Comparison of ENCODE assay signal across 14 cellular contexts in genomic region chr18:23069481-23069880, GRCh38.
DNase-seq lines count a peak whose midpoint lies in the region; ATAC-seq and TF ChIP-seq lines count a peak whose summit lies in the region.
"Had no signal": no experiment of that assay in that cellular context is flagged by ENCODE, and none has a peak within 500 bp of the region (broad histone marks: within the 10 kb centered on the region; RNA-seq: fewer than 3 reads in every experiment).

No MANE protein-coding gene starts in this region.

- no peaks in the 10 kb centered on the region for H3K9me3 ChIP-seq in CD4-positive, alpha-beta T cell (ENCODE audit: control insufficient read depth, low read length)
- H3K9me3 ChIP-seq: gastroesophageal sphincter, SJSA1 had no signal

- H3K27ac ChIP-seq in CD4-positive, alpha-beta T cell (ENCODE audit: low read depth, low read length), result peak overlapping the region; percentile 36
- H3K27ac ChIP-seq: BLaER1, gastroesophageal sphincter, SJSA1 had no signal

- H3K9me3 Mint-ChIP-seq in CD4-positive, alpha-beta T cell, result peaks cover 2% of the 10 kb centered on the region
- peaks cover 0 to 3% (median 0%) of the 10 kb centered on the region in 9 donors for H3K9me3 Mint-ChIP-seq in naive thymus-derived CD8-positive, alpha-beta T cell
- H3K9me3 Mint-ChIP-seq: brain had no signal

- no peaks in the 10 kb centered on the region for H3K36me3 Mint-ChIP-seq in CD4-positive, alpha-beta T cell (ENCODE audit: low read depth)
- H3K36me3 Mint-ChIP-seq in naive thymus-derived CD8-positive, alpha-beta T cell, result peaks cover 0 to 5% (median 0%) of the 10 kb centered on the region in 3 donors
- H3K36me3 Mint-ChIP-seq: brain had no signal

- no peaks in the 10 kb centered on the region for H3K27me3 ChIP-seq in CD4-positive, alpha-beta T cell (ENCODE audit: control insufficient read depth, insufficient read depth, low read length)
- H3K27me3 ChIP-seq: BLaER1, gastroesophageal sphincter, SJSA1 had no signal

- ATAC-seq in CD4-positive, alpha-beta T cell (ENCODE audit: poor library complexity), result peak; percentile 53
- peak; percentile 52 to 56 for ATAC-seq in naive thymus-derived CD8-positive, alpha-beta T cell
- ATAC-seq in GM18519 (IDR thresholded peaks at IDR 0.05; ENCODE audit: low FRiP score, unreplicated experiment), result no peak
- ATAC-seq: gastroesophageal sphincter had no signal

- POLR2A ChIA-PET in CD4-positive, alpha-beta T cell (lab: Charles Lee), result interaction anchor here (1.2 kb wide), 1 partner anchor 12 kb away, joined by 3 read pairs; no protein-coding TSS in a partner anchor
- POLR2A ChIA-PET in naive thymus-derived CD8-positive, alpha-beta T cell (lab: Charles Lee), result interaction anchor here (0.6 to 1.5 kb wide), 3 partner anchors 20 to 195 kb away, joined by 4 to 8 read pairs (median 4); no protein-coding TSS in a partner anchor

- H3K4me3 Mint-ChIP-seq in CD4-positive, alpha-beta T cell, result peak overlapping the region; percentile 39
- H3K4me3 Mint-ChIP-seq in naive thymus-derived CD8-positive, alpha-beta T cell, result peak overlapping the region; percentile 1 to 86 (median 50)
- H3K4me3 Mint-ChIP-seq: brain; stimulated activated naive CD8-positive, alpha-beta T cell treated with anti-CD3 and anti-CD28 coated beads, Interleukin-15, Interleukin-2, amounts not matched to agents 100 ng/mL and 50 ng/mL, for 24 hours had no signal

- intact Hi-C loops in CD4-positive, alpha-beta T cell (cut with DNase I, micrococcal nuclease), result loop anchor here (5.0 kb wide), 2 partner anchors 63 to 137 kb away; partner anchors contain the start of gene RBBP8 (in 1 of the 2)

- H3K27ac Mint-ChIP-seq in CD4-positive, alpha-beta T cell, result peak overlapping the region; percentile 79
- H3K27ac Mint-ChIP-seq in naive thymus-derived CD8-positive, alpha-beta T cell, result peak overlapping the region; percentile 26 to 92 (median 78)
- H3K27ac Mint-ChIP-seq: brain; stimulated activated naive CD8-positive, alpha-beta T cell treated with anti-CD3 and anti-CD28 coated beads, Interleukin-15, Interleukin-2, amounts not matched to agents 100 ng/mL and 50 ng/mL, for 24 hours had no signal

- no peak for TF ChIP-seq CTCF in CD4-positive, alpha-beta T cell (IDR thresholded peaks at IDR 0.05)

- H3K27me3 Mint-ChIP-seq in CD4-positive, alpha-beta T cell, result no peaks in the 10 kb centered on the region
- no peaks in the 10 kb centered on the region for H3K27me3 Mint-ChIP-seq in naive thymus-derived CD8-positive, alpha-beta T cell
- H3K27me3 Mint-ChIP-seq: brain; stimulated activated naive CD8-positive, alpha-beta T cell treated with anti-CD3 and anti-CD28 coated beads, Interleukin-15, Interleukin-2, amounts not matched to agents 100 ng/mL and 50 ng/mL, for 24 hours had no signal

- CTCF ChIA-PET in CD4-positive, alpha-beta T cell (lab: Charles Lee), result interaction anchor here (1.9 kb wide), 1 partner anchor 62 kb away, joined by 5 read pairs; no protein-coding TSS in a partner anchor

- DNase-seq in CD4-positive, alpha-beta T cell, result peak; percentile 11 to 48 (median 38)
- DNase-seq in T-helper 9 cell, result peak; percentile 15
- peak; percentile 16 for DNase-seq in activated effector memory CD4-positive, alpha-beta T cell treated with Interleukin-2 at 50 U/mL for 16 hours
- peak; percentile 11 to 80 (median 54) for DNase-seq in naive thymus-derived CD8-positive, alpha-beta T cell
- no peak for DNase-seq in DMS153 treated with DMSO at 0.1 percent for 48 hours (lab: John Stamatoyannopoulos, UW; ENCODE audit: unreplicated experiment)
- DNase-seq in NCI-H510A (lab: John Stamatoyannopoulos, UW), result no peak
- no peak for DNase-seq in LoVo (ENCODE audit: low spot score)
- DNase-seq: NCI-H1694 treated with DMSO at 0.1 percent for 48 hours had no signal

- peaks cover 78% of the 10 kb centered on the region for H3K4me1 Mint-ChIP-seq in CD4-positive, alpha-beta T cell (ENCODE audit: low read depth)
- peaks cover 35 to 66% (median 61%) of the 10 kb centered on the region in 4 donors for H3K4me1 Mint-ChIP-seq in naive thymus-derived CD8-positive, alpha-beta T cell
- H3K4me1 Mint-ChIP-seq: brain had no signal

Comparison
In these comparisons a context has a peak if more than half of its experiments do, and no peak if none do; other contexts are left out.
1. DNase-seq: peak in CD4-positive, alpha-beta T cell (10 of 10), T-helper 9 cell (single experiment), activated effector memory CD4-positive, alpha-beta T cell treated with Interleukin-2 at 50 U/mL for 16 hours (single experiment) and naive thymus-derived CD8-positive, alpha-beta T cell (10 of 10); none in DMS153 treated with DMSO at 0.1 percent for 48 hours (single experiment), NCI-H510A (single experiment) and LoVo (single experiment).